In the genomic region with DNA sequence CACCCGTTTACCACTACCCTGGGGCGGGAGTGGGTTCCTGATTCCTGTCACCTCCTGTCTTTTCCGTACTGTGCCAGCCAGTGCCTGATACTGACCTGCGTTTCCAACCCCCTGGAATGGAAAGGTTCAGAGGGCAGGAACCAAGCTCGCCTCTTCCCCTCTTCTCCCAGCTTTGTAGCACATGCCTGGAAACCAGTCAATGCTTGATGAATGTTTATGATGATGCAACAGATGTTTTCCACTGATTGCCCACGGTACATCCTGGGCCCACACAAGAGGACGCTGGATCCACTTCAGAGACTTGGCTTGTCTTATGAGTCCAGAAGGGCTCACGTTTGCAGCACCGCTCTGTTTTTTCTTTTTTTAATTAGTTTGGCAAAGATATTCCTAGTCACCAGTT, we compare ENCODE assay signal across 25 cellular contexts.
DNase-seq lines count a peak whose midpoint lies in the region; ATAC-seq lines count a peak whose summit lies in the region.
"Had no signal": no experiment of that assay in that cellular context is flagged by ENCODE, and none has a peak within 500 bp of the region (broad histone marks: within the 10 kb centered on the region; RNA-seq: fewer than 3 reads in every experiment).

No MANE protein-coding gene starts in this region.

- DNase-seq in activated T-cell treated with anti-CD3 and anti-CD28 coated beads, Interleukin-2, amount 50 U/mL, for 24 hours: no peak
- DNase-seq in activated T-cell treated with anti-CD3 and anti-CD28 coated beads, Interleukin-2, amount 50 U/mL, for 1 hour: no peak
- peak; percentile 23 for DNase-seq in NCI-H1694 (lab: John Stamatoyannopoulos, UW)
- peak; percentile 17 for DNase-seq in amniotic epithelial cell (ENCODE audit: low read depth)
- DNase-seq in renal cortical epithelial cell (ENCODE audit: low read depth): peak; percentile 68
- DNase-seq in amniotic stem cell (lab: John Stamatoyannopoulos, UW): no peak
- no peak for DNase-seq in stimulated activated CD4-positive, alpha-beta T cell treated with anti-CD3 and anti-CD28 coated beads, Interleukin-2, amount 100 ng/mL, for 48 hours
- DNase-seq: ACHN; activated CD8-positive, alpha-beta memory T cell treated with anti-CD3 and anti-CD28 coated beads, Interleukin-2, amount 50 U/mL, for 48 hours; activated gamma-delta T cell; BE2C; colonic mucosa; effector CD4-positive, alpha-beta T cell; H7; Karpas-422; left ventricle myocardium inferior; NCI-H1436; NCI-H2107; NCI-H345; NCI-H82; SIG-M5; trophoblast cell had no signal

- peaks cover 70% of the 10 kb centered on the region for H3K4me1 Mint-ChIP-seq in activated T-cell treated with anti-CD3 and anti-CD28 coated beads, Interleukin-2, amount 50 U/mL, for 24 hours (ENCODE audit: low read depth)

- H3K4me3 Mint-ChIP-seq in activated T-cell treated with anti-CD3 and anti-CD28 coated beads, Interleukin-2, amount 50 U/mL, for 24 hours: no peak overlapping the region
- H3K4me3 Mint-ChIP-seq: stimulated activated memory B cell treated with anti-CD40 and anti-IgM and Interleukin-4, amounts not matched to agents 10 μg/mL and 1 μg/mL and 100 μg/mL, for 72 hours; WTC11 had no signal

- no peaks in the 10 kb centered on the region for H3K9me3 Mint-ChIP-seq in activated T-cell treated with anti-CD3 and anti-CD28 coated beads, Interleukin-2, amount 50 U/mL, for 24 hours
- H3K9me3 Mint-ChIP-seq: stimulated activated memory B cell treated with anti-CD40 and anti-IgM and Interleukin-4, amounts not matched to agents 10 μg/mL and 1 μg/mL and 100 μg/mL, for 72 hours; WTC11 had no signal

- no peak for ATAC-seq in GM19397 (IDR thresholded peaks at IDR 0.05; ENCODE audit: unreplicated experiment)
- ATAC-seq: stimulated activated memory B cell treated with anti-CD40 and anti-IgM and Interleukin-4, amounts not matched to agents 10 μg/mL and 1 μg/mL and 100 μg/mL, for 72 hours; WTC11 had no signal

- no peaks in the 10 kb centered on the region for H3K27me3 Mint-ChIP-seq in activated T-cell treated with anti-CD3 and anti-CD28 coated beads, Interleukin-2, amount 50 U/mL, for 24 hours
- H3K27me3 Mint-ChIP-seq: stimulated activated memory B cell treated with anti-CD40 and anti-IgM and Interleukin-4, amounts not matched to agents 10 μg/mL and 1 μg/mL and 100 μg/mL, for 72 hours had no signal

- H3K27ac Mint-ChIP-seq in activated T-cell treated with anti-CD3 and anti-CD28 coated beads, Interleukin-2, amount 50 U/mL, for 24 hours: peak overlapping the region; percentile 0
- H3K27ac Mint-ChIP-seq: stimulated activated memory B cell treated with anti-CD40 and anti-IgM and Interleukin-4, amounts not matched to agents 10 μg/mL and 1 μg/mL and 100 μg/mL, for 72 hours; WTC11 had no signal

- H3K36me3 Mint-ChIP-seq in activated T-cell treated with anti-CD3 and anti-CD28 coated beads, Interleukin-2, amount 50 U/mL, for 24 hours (ENCODE audit: low read depth): peaks cover 6% of the 10 kb centered on the region
- H3K36me3 Mint-ChIP-seq: WTC11 had no signal

Comparison
In these comparisons a context has a peak if more than half of its experiments do, and no peak if none do; other contexts are left out.
1. DNase-seq: peak in NCI-H1694 (single experiment), amniotic epithelial cell (single experiment) and renal cortical epithelial cell (single experiment); none in activated T-cell treated with anti-CD3 and anti-CD28 coated beads, Interleukin-2, amount 50 U/mL, for 24 hours (single experiment), activated T-cell treated with anti-CD3 and anti-CD28 coated beads, Interleukin-2, amount 50 U/mL, for 1 hour (single experiment), amniotic stem cell (single experiment) and stimulated activated CD4-positive, alpha-beta T cell treated with anti-CD3 and anti-CD28 coated beads, Interleukin-2, amount 100 ng/mL, for 48 hours (0 of 2).